ENCODE assay signal across 1 cellular context in the genomic region with DNA sequence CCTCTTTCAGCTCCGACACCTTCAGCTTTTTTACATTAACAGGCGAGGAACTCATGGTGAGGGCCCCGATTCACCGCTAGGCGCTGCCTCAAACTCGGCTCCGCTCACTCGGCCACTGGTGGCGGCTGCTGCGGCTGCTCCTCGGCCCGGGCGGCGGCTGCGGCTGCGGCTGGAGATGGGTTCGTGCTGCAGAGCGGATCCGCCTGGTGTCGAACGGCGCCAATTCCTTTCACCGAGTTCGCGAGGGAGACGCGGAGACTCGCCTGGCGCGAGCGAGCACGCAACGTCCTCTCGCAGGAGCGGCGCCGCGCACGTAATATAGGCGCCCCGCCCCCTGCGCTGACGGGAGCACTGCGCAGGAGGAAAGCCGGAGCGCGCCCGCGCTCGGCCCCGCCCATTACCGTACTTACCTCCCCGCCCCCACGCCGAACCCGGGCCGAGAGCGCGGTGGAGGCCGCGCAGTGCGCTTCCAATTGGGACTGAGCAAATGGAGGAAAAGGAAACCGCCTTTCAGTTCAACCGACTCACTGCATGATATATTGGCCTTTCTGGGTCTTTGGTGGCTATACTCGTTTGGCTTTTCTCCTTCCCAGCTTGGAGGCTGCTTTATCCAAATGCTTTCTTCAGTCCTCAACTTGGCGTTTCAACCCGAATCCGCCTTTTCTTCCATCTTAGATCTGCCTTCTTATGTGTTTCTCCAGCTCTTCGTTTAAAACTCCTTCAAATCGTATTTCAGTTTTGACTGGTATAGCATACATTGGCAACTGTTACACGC.
TF ChIP-seq lines count a peak whose summit lies in the region.

Gene HNRNPU (minus strand): TSS at position 291 of the 775 bp plus-strand sequence. CDS start 236 bp downstream, at position 55.

TF ChIP-seq in H1, 55 proteins besides CTCF, POLR2A, EP300 and RAD21:
- TF ChIP-seq HDAC6 (IDR thresholded peaks at IDR 0.05; ENCODE audit: low read depth, low read length) (no peak), RNF2 (IDR thresholded peaks at IDR 0.05; ENCODE audit: borderline replicate concordance, low read depth, low read length, missing control alignments, poor library complexity, severe bottlenecking) (no peak), KDM5A (IDR thresholded peaks at IDR 0.05; ENCODE audit: low read length) (0 out of 2 replicates have a peak, but pooled peaks have one; percentile 41), SP4 (IDR thresholded peaks at IDR 0.05; ENCODE audit: low read length) (peak; percentile 62; the same call in 1 of the 2 replicates), ATF2 (IDR thresholded peaks at IDR 0.05; ENCODE audit: low read length) (no peak; the same call in 1 of the 2 replicates), YY1 (IDR thresholded peaks at IDR 0.05; ENCODE audit: low read depth, low read length) (peak; percentile 70; the same call in 1 of the 2 replicates), GTF2F1 (IDR thresholded peaks at IDR 0.05; ENCODE audit: borderline replicate concordance, low read depth, low read length) (0 out of 2 replicates have a peak, but pooled peaks have one; percentile 54), TAF7 (optimal IDR thresholded peaks at IDR 0.05; ENCODE audit: borderline replicate concordance, low read depth, low read length) (peak; percentile 94), GABPA (IDR thresholded peaks at IDR 0.05; ENCODE audit: borderline replicate concordance, insufficient read depth, low read length) (no peak), KDM4A (IDR thresholded peaks at IDR 0.05; ENCODE audit: low read depth, low read length, severe bottlenecking) (peak; percentile 27), TBP (IDR thresholded peaks at IDR 0.05; ENCODE audit: low read depth, low read length) (peak; percentile 94), POLR2AphosphoS5 (IDR thresholded peaks at IDR 0.05; ENCODE audit: low read depth, low read length) (peak; percentile 93; the same call in 1 of the 2 replicates), NRF1 (IDR thresholded peaks at IDR 0.05; ENCODE audit: low read depth, low read length) (peak; percentile 49), EGR1 (IDR thresholded peaks at IDR 0.05; ENCODE audit: borderline replicate concordance, low read depth, low read length) (0 out of 2 replicates have a peak, but pooled peaks have one; percentile 28), CREB1 (IDR thresholded peaks at IDR 0.05) (peak; percentile 80), TAF1 (IDR thresholded peaks at IDR 0.05; ENCODE audit: low read depth, low read length) (peak; percentile 98), CHD1 (IDR thresholded peaks at IDR 0.05; ENCODE audit: low read depth, low read length) (peak; percentile 57; the same call in 1 of the 2 replicates), RBBP5 (IDR thresholded peaks at IDR 0.05; ENCODE audit: borderline replicate concordance, low read depth, low read length) (peak; percentile 40; the same call in 1 of the 2 replicates), SP2 (IDR thresholded peaks at IDR 0.05; ENCODE audit: low read length) (no peak), ASH2L (IDR thresholded peaks at IDR 0.05; ENCODE audit: low read length) (peak; percentile 71), SP1 (IDR thresholded peaks at IDR 0.05; ENCODE audit: low read depth, low read length) (peak; percentile 51; the same call in 1 of the 2 replicates), PHF8 (conservative IDR thresholded peaks at IDR 0.05; ENCODE audit: low read depth, low read length) (peak; percentile 68; the same call in 1 of the 2 replicates), MAFK (IDR thresholded peaks at IDR 0.05; ENCODE audit: low read depth, low read length) (no peak), SRF (IDR thresholded peaks at IDR 0.05; ENCODE audit: low read depth, low read length) (no peak), CEBPB (IDR thresholded peaks at IDR 0.05; ENCODE audit: low read depth, low read length) (no peak)
- TF ChIP-seq, protein P1, sequence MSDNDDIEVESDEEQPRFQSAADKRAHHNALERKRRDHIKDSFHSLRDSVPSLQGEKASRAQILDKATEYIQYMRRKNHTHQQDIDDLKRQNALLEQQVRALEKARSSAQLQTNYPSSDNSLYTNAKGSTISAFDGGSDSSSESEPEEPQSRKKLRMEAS (IDR thresholded peaks at IDR 0.05) = peak; percentile 9
- TF ChIP-seq, protein P2, sequence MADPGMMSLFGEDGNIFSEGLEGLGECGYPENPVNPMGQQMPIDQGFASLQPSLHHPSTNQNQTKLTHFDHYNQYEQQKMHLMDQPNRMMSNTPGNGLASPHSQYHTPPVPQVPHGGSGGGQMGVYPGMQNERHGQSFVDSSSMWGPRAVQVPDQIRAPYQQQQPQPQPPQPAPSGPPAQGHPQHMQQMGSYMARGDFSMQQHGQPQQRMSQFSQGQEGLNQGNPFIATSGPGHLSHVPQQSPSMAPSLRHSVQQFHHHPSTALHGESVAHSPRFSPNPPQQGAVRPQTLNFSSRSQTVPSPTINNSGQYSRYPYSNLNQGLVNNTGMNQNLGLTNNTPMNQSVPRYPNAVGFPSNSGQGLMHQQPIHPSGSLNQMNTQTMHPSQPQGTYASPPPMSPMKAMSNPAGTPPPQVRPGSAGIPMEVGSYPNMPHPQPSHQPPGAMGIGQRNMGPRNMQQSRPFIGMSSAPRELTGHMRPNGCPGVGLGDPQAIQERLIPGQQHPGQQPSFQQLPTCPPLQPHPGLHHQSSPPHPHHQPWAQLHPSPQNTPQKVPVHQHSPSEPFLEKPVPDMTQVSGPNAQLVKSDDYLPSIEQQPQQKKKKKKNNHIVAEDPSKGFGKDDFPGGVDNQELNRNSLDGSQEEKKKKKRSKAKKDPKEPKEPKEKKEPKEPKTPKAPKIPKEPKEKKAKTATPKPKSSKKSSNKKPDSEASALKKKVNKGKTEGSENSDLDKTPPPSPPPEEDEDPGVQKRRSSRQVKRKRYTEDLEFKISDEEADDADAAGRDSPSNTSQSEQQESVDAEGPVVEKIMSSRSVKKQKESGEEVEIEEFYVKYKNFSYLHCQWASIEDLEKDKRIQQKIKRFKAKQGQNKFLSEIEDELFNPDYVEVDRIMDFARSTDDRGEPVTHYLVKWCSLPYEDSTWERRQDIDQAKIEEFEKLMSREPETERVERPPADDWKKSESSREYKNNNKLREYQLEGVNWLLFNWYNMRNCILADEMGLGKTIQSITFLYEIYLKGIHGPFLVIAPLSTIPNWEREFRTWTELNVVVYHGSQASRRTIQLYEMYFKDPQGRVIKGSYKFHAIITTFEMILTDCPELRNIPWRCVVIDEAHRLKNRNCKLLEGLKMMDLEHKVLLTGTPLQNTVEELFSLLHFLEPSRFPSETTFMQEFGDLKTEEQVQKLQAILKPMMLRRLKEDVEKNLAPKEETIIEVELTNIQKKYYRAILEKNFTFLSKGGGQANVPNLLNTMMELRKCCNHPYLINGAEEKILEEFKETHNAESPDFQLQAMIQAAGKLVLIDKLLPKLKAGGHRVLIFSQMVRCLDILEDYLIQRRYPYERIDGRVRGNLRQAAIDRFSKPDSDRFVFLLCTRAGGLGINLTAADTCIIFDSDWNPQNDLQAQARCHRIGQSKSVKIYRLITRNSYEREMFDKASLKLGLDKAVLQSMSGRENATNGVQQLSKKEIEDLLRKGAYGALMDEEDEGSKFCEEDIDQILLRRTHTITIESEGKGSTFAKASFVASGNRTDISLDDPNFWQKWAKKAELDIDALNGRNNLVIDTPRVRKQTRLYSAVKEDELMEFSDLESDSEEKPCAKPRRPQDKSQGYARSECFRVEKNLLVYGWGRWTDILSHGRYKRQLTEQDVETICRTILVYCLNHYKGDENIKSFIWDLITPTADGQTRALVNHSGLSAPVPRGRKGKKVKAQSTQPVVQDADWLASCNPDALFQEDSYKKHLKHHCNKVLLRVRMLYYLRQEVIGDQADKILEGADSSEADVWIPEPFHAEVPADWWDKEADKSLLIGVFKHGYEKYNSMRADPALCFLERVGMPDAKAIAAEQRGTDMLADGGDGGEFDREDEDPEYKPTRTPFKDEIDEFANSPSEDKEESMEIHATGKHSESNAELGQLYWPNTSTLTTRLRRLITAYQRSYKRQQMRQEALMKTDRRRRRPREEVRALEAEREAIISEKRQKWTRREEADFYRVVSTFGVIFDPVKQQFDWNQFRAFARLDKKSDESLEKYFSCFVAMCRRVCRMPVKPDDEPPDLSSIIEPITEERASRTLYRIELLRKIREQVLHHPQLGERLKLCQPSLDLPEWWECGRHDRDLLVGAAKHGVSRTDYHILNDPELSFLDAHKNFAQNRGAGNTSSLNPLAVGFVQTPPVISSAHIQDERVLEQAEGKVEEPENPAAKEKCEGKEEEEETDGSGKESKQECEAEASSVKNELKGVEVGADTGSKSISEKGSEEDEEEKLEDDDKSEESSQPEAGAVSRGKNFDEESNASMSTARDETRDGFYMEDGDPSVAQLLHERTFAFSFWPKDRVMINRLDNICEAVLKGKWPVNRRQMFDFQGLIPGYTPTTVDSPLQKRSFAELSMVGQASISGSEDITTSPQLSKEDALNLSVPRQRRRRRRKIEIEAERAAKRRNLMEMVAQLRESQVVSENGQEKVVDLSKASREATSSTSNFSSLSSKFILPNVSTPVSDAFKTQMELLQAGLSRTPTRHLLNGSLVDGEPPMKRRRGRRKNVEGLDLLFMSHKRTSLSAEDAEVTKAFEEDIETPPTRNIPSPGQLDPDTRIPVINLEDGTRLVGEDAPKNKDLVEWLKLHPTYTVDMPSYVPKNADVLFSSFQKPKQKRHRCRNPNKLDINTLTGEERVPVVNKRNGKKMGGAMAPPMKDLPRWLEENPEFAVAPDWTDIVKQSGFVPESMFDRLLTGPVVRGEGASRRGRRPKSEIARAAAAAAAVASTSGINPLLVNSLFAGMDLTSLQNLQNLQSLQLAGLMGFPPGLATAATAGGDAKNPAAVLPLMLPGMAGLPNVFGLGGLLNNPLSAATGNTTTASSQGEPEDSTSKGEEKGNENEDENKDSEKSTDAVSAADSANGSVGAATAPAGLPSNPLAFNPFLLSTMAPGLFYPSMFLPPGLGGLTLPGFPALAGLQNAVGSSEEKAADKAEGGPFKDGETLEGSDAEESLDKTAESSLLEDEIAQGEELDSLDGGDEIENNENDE (IDR thresholded peaks at IDR 0.05; ENCODE audit: insufficient replicate concordance, low read length) = peak; percentile 93
